ENCODE assay signal across 6 cellular contexts in the genomic region with DNA sequence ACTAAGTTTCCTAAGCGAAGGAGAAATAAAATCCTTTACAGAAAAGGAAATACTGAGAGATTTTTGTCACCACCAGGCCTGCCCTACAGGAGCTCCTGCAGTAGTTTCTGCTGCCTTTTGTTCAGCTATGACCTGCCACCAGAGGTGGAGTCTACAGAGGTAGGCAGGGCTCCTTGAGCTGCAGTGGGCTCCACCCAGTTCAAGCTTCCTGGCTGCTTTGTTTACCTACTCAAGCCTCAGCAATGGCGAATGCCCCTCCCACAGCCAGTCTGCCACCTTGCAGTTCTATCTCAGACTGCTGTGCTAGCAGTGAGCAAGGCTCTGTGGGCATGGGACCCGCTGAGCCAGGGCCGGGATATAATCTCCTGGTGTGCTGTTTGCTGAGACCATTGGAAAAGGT. TPM values are rescaled to one million over a fixed set of nuclear protein-coding genes. Genes with fewer than 3 reads are reported as not detected.
"Had no signal": no experiment of that assay in that cellular context is flagged by ENCODE, and none has a peak within 500 bp of the region (broad histone marks: within the 10 kb centered on the region; RNA-seq: fewer than 3 reads in every experiment).

No MANE protein-coding gene starts in this region.

RNA-seq across cellular contexts. Expression of a gene that starts 57.6 kb away (rescaled TPM):
- total RNA-seq: activated naive CD4-positive, alpha-beta T cell treated with anti-CD3 and anti-CD28 coated beads for 36 hours; K562; MCF 10A; NCI-H460; Right ventricle myocardium superior; T-helper 2 cell treated with Interferon-gamma antibody and Interleukin-4, amounts not matched to agents 100 ng/mL and 5 ng/mL, for 36 hours had no signal
- polyA plus RNA-seq: K562 had no signal
